In the genomic region with DNA sequence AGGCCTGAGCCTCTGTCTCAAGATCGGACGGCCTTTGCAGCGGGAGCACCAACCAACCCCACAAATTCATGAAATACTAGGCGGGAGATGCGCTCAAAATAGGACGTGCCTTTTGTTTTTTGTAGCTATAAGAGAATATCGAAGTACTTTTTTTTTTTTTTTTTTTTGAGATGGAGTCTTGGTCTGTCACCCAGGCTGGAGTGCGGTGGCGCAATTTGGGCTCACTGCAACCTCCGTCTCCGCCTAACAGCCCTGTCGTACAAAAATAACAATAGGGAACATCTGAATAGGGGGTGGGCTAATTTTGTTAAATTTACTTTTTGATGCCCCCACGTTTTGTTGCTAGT, we compare ENCODE assay signal across 8 cellular contexts. TPM values are rescaled to one million over a fixed set of nuclear protein-coding genes. Genes with fewer than 3 reads are reported as not detected.
DNase-seq lines count a peak whose midpoint lies in the region; ATAC-seq and TF ChIP-seq lines count a peak whose summit lies in the region.

No MANE protein-coding gene starts in this region.

- H3K36me3 Mint-ChIP-seq in T-helper 17 cell (ENCODE audit: low read depth): no peaks in the 10 kb centered on the region

- intact Hi-C loops in stomach (cut with DNase I; ENCODE audit: low total_unique reads): no loop called here
- intact Hi-C loops in sciatic nerve (cut with DNase I): loop anchor here (10.0 kb wide), 1 partner anchor 92 kb away; a partner anchor contains a TSS

- WGBS in GM23248 (ENCODE audit: low coverage in 1 of 2, low lambda C conversion rate in 2 of 2, missing lambda C conversion rate in 2 of 2), 2 experiments: 7% methylated on average over 13 of the region's 13 CpGs
- WGBS in hepatocyte (ENCODE audit: low lambda C conversion rate, missing lambda C conversion rate): 20% methylated on average over 13 of the region's 13 CpGs
- WGBS in stomach, 5 donors: 14 to 21% (median 17%) methylated on average over 13 of the region's 13 CpGs

- peaks cover 25% of the 10 kb centered on the region for H3K4me1 Mint-ChIP-seq in T-helper 17 cell

- no peak for TF ChIP-seq EP300 in stomach (IDR thresholded peaks at IDR 0.05)

- no peak overlapping the region for H3K27ac Mint-ChIP-seq in T-helper 17 cell

- H3K27ac ChIP-seq in GM23248: peak overlapping the region; percentile 94
- peak overlapping the region; percentile 95 for H3K27ac ChIP-seq in hepatocyte
- H3K27ac ChIP-seq in stomach: peak overlapping the region; percentile 92 to 98 (median 94)

- in situ Hi-C loops in GM23248 (cut with MboI): no loop called here

- H3K4me1 ChIP-seq in GM23248 (ENCODE audit: insufficient read depth) (peaks cover 19% of the 10 kb centered on the region), hepatocyte (ENCODE audit: insufficient read depth) (peaks cover 21% of the 10 kb centered on the region), stomach (peaks cover 25 to 51% (median 39%) of the 10 kb centered on the region in 4 donors)

- H3K9me3 ChIP-seq in GM23248 (ENCODE audit: low read depth) (no peaks in the 10 kb centered on the region), T-helper 17 cell (ENCODE audit: control insufficient read depth, low read length, poor library complexity, severe bottlenecking) (no peaks in the 10 kb centered on the region), hepatocyte (ENCODE audit: low read depth) (no peaks in the 10 kb centered on the region), stomach (no peaks in the 10 kb centered on the region)

- H3K4me2 ChIP-seq in GM23248 (ENCODE audit: unreplicated experiment) (peak overlapping the region; percentile 69), hepatocyte (peak overlapping the region; percentile 84)

- peaks cover 37% of the 10 kb centered on the region for H3F3A ChIP-seq in GM23248 (ENCODE audit: insufficient read depth)

- H2AFZ ChIP-seq in GM23248 (peak overlapping the region; percentile 57), hepatocyte (peak overlapping the region; percentile 72)

- peak overlapping the region; percentile 94 for H3K9ac ChIP-seq in GM23248

- H3K27me3 Mint-ChIP-seq in T-helper 17 cell: peaks cover 12% of the 10 kb centered on the region

- H3K4me3 ChIP-seq in GM23248: peak overlapping the region; percentile 80
- no peak overlapping the region for H3K4me3 ChIP-seq in hepatocyte
- peak overlapping the region; percentile 53 to 83 (median 67) for H3K4me3 ChIP-seq in stomach

- H3K36me3 ChIP-seq in GM23248 (ENCODE audit: low read depth): no peaks in the 10 kb centered on the region
- no peaks in the 10 kb centered on the region for H3K36me3 ChIP-seq in hepatocyte (replicated peaks; ENCODE audit: insufficient read depth, low read depth)
- H3K36me3 ChIP-seq in stomach: no peaks in the 10 kb centered on the region

- DNase-seq in CD1c-positive myeloid dendritic cell (ENCODE audit: extremely low spot score) (peak; percentile 29), GM23248 (no peak), T-helper 17 cell (no peak), hepatocyte (ENCODE audit: low spot score) (no peak), stomach (no peak), sciatic nerve (ENCODE audit: low spot score) (no peak)
- no peak for DNase-seq in activated CD4-positive, alpha-beta T cell treated with anti-CD3 and anti-CD28 coated beads for 48 hours

- H3K9me2 ChIP-seq in GM23248 (ENCODE audit: insufficient read depth) (no peaks in the 10 kb centered on the region), hepatocyte (replicated peaks; ENCODE audit: insufficient read depth) (no peaks in the 10 kb centered on the region)

- H3K4me3 Mint-ChIP-seq in T-helper 17 cell: peak overlapping the region; percentile 89

- no peaks in the 10 kb centered on the region for H4K20me1 ChIP-seq in GM23248 (ENCODE audit: insufficient read depth)
- no peaks in the 10 kb centered on the region for H4K20me1 ChIP-seq in hepatocyte (ENCODE audit: insufficient read depth, poor library complexity, severe bottlenecking)

- H3K79me2 ChIP-seq in GM23248 (ENCODE audit: insufficient read depth) (no peaks in the 10 kb centered on the region), hepatocyte (no peaks in the 10 kb centered on the region)

- TF ChIP-seq POLR2A in stomach (IDR thresholded peaks at IDR 0.05): no peak

- no peak for TF ChIP-seq CTCF in hepatocyte (IDR thresholded peaks at IDR 0.05; ENCODE audit: poor library complexity)
- TF ChIP-seq CTCF in stomach (IDR thresholded peaks at IDR 0.05): no peak

- H3K27me3 ChIP-seq in GM23248 (replicated peaks; ENCODE audit: insufficient read depth) (no peaks in the 10 kb centered on the region), hepatocyte (no peaks in the 10 kb centered on the region), stomach (no peaks in the 10 kb centered on the region)

- ATAC-seq in T-helper 17 cell: no peak
- no peak for ATAC-seq in GM21423 (IDR thresholded peaks at IDR 0.05; ENCODE audit: unreplicated experiment)
- ATAC-seq in sciatic nerve: no peak

RNA-seq across cellular contexts. Expression of a gene that starts 5.9 kb away (rescaled TPM):
- total RNA-seq in GM23248 (2014; rRNA removed; shearing (Covaris generic)): 163 and 190 TPM in 2 replicates
- 190 and 195 TPM in 2 replicates for polyA plus RNA-seq in GM23248 (2016; fragmentation: Nextera tagmentation; extraction: Ambion mirVana)
- 10 to 100 TPM; 51.6 to 74.8 TPM for total RNA-seq in T-helper 17 cell
- 97.2 and 115 TPM in 2 replicates for total RNA-seq in hepatocyte
- polyA plus RNA-seq in hepatocyte: 183 and 185 TPM in 2 replicates
- 10 to 100 TPM in 4 of 5 donors, 1 to 10 TPM in 1; 6.7 to 96.9 (median 47.5) TPM for total RNA-seq in stomach
- 10 to 100 TPM; 33.4 to 83.9 (median 50.4) TPM for polyA plus RNA-seq in stomach
- total RNA-seq in sciatic nerve: 53.1 TPM

RNA-seq across cellular contexts. Expression of a gene that starts 44.7 kb away (rescaled TPM):
- total RNA-seq in GM23248 (2014; rRNA removed; shearing (Covaris generic)): 8.0 and 8.5 TPM in 2 replicates
- polyA plus RNA-seq in GM23248 (2016; fragmentation: Nextera tagmentation; extraction: Ambion mirVana) (20.2 and 21.0 TPM in 2 replicates), hepatocyte (61.2 and 77.0 TPM in 2 replicates), stomach (10 to 100 TPM; 11.8 to 13.1 (median 13.0) TPM)
- total RNA-seq in T-helper 17 cell (1 to 10 TPM; 7.7 to 9.6 TPM), hepatocyte (42.4 and 52.0 TPM in 2 replicates), stomach (100 to 1,000 TPM in 1 of 5 donors, 10 to 100 TPM in 3, 1 to 10 TPM in 1; 9.3 to 104 (median 18.2) TPM), sciatic nerve (15.7 TPM)
